In genomic region chr4:85420831-85421230, GRCh38 we compare ENCODE assay signal across 19 cellular contexts. TPM values are rescaled to one million over a fixed set of nuclear protein-coding genes. Genes with fewer than 3 reads are reported as not detected.
DNase-seq lines count a peak whose midpoint lies in the region; ATAC-seq and TF ChIP-seq lines count a peak whose summit lies in the region.
"Had no signal": no experiment of that assay in that cellular context is flagged by ENCODE, and none has a peak within 500 bp of the region (broad histone marks: within the 10 kb centered on the region; RNA-seq: fewer than 3 reads in every experiment).

No MANE protein-coding gene starts in this region.

- H3K27ac ChIP-seq in smooth muscle cell (ENCODE audit: low read depth), result no peak overlapping the region
- H3K27ac ChIP-seq: PC-9, SK-N-MC, thyroid gland had no signal

- WGBS in smooth muscle cell (ENCODE audit: low lambda C conversion rate), result 42% methylated on average over 6 of the region's 6 CpGs

- H4K20me1 ChIP-seq in smooth muscle cell (ENCODE audit: low read depth), result no peaks in the 10 kb centered on the region

- H3K27me3 ChIP-seq in smooth muscle cell (ENCODE audit: low read depth), result no peaks in the 10 kb centered on the region
- H3K27me3 ChIP-seq: thyroid gland had no signal

- no peaks in the 10 kb centered on the region for H3F3A ChIP-seq in smooth muscle cell (ENCODE audit: low read depth)

- ATAC-seq in HG02678 (IDR thresholded peaks at IDR 0.05; ENCODE audit: unreplicated experiment) (peak; percentile 53), HG03442 (IDR thresholded peaks at IDR 0.05; ENCODE audit: unreplicated experiment) (peak; percentile 60)

- H3K4me3 ChIP-seq in fibroblast of villous mesenchyme (ENCODE audit: low read depth, low read length), result no peak overlapping the region
- no peak overlapping the region for H3K4me3 ChIP-seq in smooth muscle cell
- H3K4me3 ChIP-seq: PC-9, SK-N-MC, thyroid gland had no signal

- no peaks in the 10 kb centered on the region for H3K9me3 ChIP-seq in smooth muscle cell (replicated peaks; ENCODE audit: low read depth)
- H3K9me3 ChIP-seq: thyroid gland had no signal

- H2AFZ ChIP-seq in smooth muscle cell (ENCODE audit: low read depth), result no peak overlapping the region
- H2AFZ ChIP-seq: PC-9 had no signal

- peak overlapping the region; percentile 3 for H3K4me2 ChIP-seq in smooth muscle cell
- H3K4me2 ChIP-seq: PC-9 had no signal

- DNase-seq in fibroblast of villous mesenchyme (ENCODE audit: low read depth) (peak; percentile 16), smooth muscle cell (lab: John Stamatoyannopoulos, UW; ENCODE audit: unreplicated experiment) (no peak), NCI-H82 (lab: John Stamatoyannopoulos, UW) (no peak), DMS 273 (lab: John Stamatoyannopoulos, UW; ENCODE audit: unreplicated experiment) (no peak), cerebellar nuclear complex (lab: John Stamatoyannopoulos, UW) (no peak)
- DNase-seq: activated CD4-positive, alpha-beta T cell treated with anti-CD3 and anti-CD28 coated beads, Interleukin-2, amount 50 U/mL, for 1 hour; activated naive CD4-positive, alpha-beta T cell treated with anti-CD3 and anti-CD28 coated beads for 36 hours; C1 segment of cervical spinal cord; DMS79; midbrain; NCI-H2029; NCI-H526 treated with DMSO at 0.1 percent for 48 hours; PC-9; stimulated activated CD4-positive, alpha-beta T cell treated with anti-CD3 and anti-CD28 coated beads, Interleukin-4, amount 100 ng/mL, for 4 hours; T1000; thyroid gland had no signal

- no peak overlapping the region for H3K9ac ChIP-seq in smooth muscle cell (ENCODE audit: low read depth)

- no peaks in the 10 kb centered on the region for H3K4me1 ChIP-seq in smooth muscle cell (ENCODE audit: low read depth)
- H3K4me1 ChIP-seq: thyroid gland had no signal

- H3K36me3 ChIP-seq in smooth muscle cell (ENCODE audit: low read depth), result no peaks in the 10 kb centered on the region
- H3K36me3 ChIP-seq: thyroid gland had no signal

- no peak for TF ChIP-seq CTCF in fibroblast of villous mesenchyme (IDR thresholded peaks at IDR 0.05; ENCODE audit: insufficient read depth, low read depth, low read length)
- no peak for TF ChIP-seq CTCF in smooth muscle cell (IDR thresholded peaks at IDR 0.05; ENCODE audit: borderline replicate concordance, insufficient read depth, poor library complexity, severe bottlenecking)

- H3K79me2 ChIP-seq in smooth muscle cell (ENCODE audit: low read depth), result no peaks in the 10 kb centered on the region

RNA-seq across cellular contexts. Expression of gene ARHGAP24, which starts 54.1 kb away (rescaled TPM):
- total RNA-seq in fibroblast of villous mesenchyme, result 37.0 and 56.6 TPM in 2 replicates
- 15.7 and 18.2 TPM in 2 replicates for total RNA-seq in smooth muscle cell
- 4.9 and 5.3 TPM in 2 replicates for polyA plus RNA-seq in smooth muscle cell
- total RNA-seq: activated naive CD4-positive, alpha-beta T cell treated with anti-CD3 and anti-CD28 coated beads for 36 hours had no signal
